ENCODE assay signal across 14 cellular contexts in the genomic region with DNA sequence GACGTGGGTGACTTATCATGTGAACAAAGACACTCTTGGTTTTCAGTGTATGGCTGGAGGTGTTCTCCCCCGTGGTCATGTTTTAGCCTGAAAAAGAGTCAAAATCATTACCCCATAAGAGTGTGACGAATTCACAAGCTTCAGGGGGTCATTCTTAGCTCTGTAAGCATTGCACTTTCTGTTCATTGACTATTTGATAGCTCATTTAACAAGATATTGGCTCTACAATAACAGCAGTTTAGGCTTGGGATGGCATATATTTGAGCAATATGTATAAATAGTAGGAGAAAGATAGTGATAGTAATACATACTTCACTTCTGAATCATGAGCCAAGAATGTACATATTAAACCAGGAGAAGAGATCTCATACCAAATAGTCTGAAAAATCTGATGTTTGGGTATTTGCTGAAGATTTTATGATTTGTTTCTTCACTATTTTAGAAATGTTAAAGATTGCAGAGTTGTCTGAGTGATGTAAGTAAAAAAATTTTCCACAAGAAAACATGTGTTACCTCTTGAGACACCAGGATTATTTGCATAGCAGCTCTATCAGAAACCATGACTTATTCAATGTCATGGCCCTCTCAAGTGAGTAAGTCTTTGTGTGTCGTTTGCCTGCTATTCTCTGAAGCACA.
DNase-seq lines count a peak whose midpoint lies in the region; ATAC-seq and TF ChIP-seq lines count a peak whose summit lies in the region.
"Had no signal": no experiment of that assay in that cellular context is flagged by ENCODE, and none has a peak within 500 bp of the region (broad histone marks: within the 10 kb centered on the region; RNA-seq: fewer than 3 reads in every experiment).

No MANE protein-coding gene starts in this region.

- H3K27ac ChIP-seq in SK-N-MC (peak overlapping the region; percentile 88), fibroblast of lung (ENCODE audit: insufficient read depth, low read length) (no peak overlapping the region)
- H3K27ac ChIP-seq: PC-9 had no signal

- no peak overlapping the region for H2AFZ ChIP-seq in fibroblast of lung (ENCODE audit: low read length)
- H2AFZ ChIP-seq: PC-9 had no signal

- H3K4me2 ChIP-seq in fibroblast of lung (ENCODE audit: extremely low read depth, insufficient read depth, low read length) (peak overlapping the region; percentile 32), skeletal muscle satellite cell (ENCODE audit: low read length) (peak overlapping the region; percentile 77)
- H3K4me2 ChIP-seq: PC-9 had no signal

- H3K36me3 ChIP-seq in SK-N-MC (ENCODE audit: insufficient read depth, low read length) (no peaks in the 10 kb centered on the region), fibroblast of lung (ENCODE audit: control insufficient read depth, insufficient read depth, low read length) (no peaks in the 10 kb centered on the region), skeletal muscle satellite cell (ENCODE audit: insufficient read depth, low read length) (no peaks in the 10 kb centered on the region)

- H3K4me3 ChIP-seq in SK-N-MC (peak overlapping the region; percentile 55), fibroblast of lung (replicated peaks in 1 of 4; ENCODE audit: control extremely low read depth in 1 of 4, insufficient read depth in 1 of 4, low read depth in 3 of 4, low read length in 4 of 4) (no peak overlapping the region), skeletal muscle satellite cell (ENCODE audit: low read length) (peak overlapping the region; percentile 41)
- H3K4me3 ChIP-seq: PC-9 had no signal

- H3K9ac ChIP-seq in SK-N-MC (ENCODE audit: insufficient read length) (no peak overlapping the region), fibroblast of lung (ENCODE audit: insufficient read depth, low read length) (no peak overlapping the region), skeletal muscle satellite cell (ENCODE audit: low read depth, low read length) (peak overlapping the region; percentile 48)

- H3K4me1 ChIP-seq in fibroblast of lung (ENCODE audit: control insufficient read depth, extremely low read depth, insufficient read depth, low read length) (no peaks in the 10 kb centered on the region), skeletal muscle satellite cell (ENCODE audit: control insufficient read depth, insufficient read depth, low read length) (peaks cover 17% of the 10 kb centered on the region)

- H3K79me2 ChIP-seq in fibroblast of lung (ENCODE audit: control insufficient read depth, insufficient read depth, low read length): no peaks in the 10 kb centered on the region

- H3K9me3 ChIP-seq in SK-N-MC (ENCODE audit: low read depth, low read length): no peaks in the 10 kb centered on the region
- H3K9me3 ChIP-seq in fibroblast of lung (ENCODE audit: control insufficient read depth, insufficient read depth, low read depth, low read length): no peaks in the 10 kb centered on the region
- H3K9me3 ChIP-seq in skeletal muscle satellite cell (replicated peaks; ENCODE audit: low read length): no peaks in the 10 kb centered on the region

- DNase-seq in GM04503 (ENCODE audit: low read depth) (peak; percentile 73), SK-N-MC (ENCODE audit: low read depth, low spot score) (peak; percentile 37), fibroblast of lung (ENCODE audit: low read depth in 2 of 2) (peak; percentile 34 to 87), NCI-H82 (lab: John Stamatoyannopoulos, UW) (no peak), midbrain (lab: John Stamatoyannopoulos, UW) (no peak)
- DNase-seq: activated CD4-positive, alpha-beta T cell treated with anti-CD3 and anti-CD28 coated beads for 48 hours; activated T-cell treated with anti-CD3 and anti-CD28 coated beads, Interleukin-2, amount 50 U/mL, for 24 hours; amygdala; NCI-H1417 treated with DMSO at 0.1 percent for 48 hours; NCI-H510A treated with DMSO at 0.1 percent for 48 hours; PC-9 had no signal

- H4K20me1 ChIP-seq in fibroblast of lung (ENCODE audit: control insufficient read depth, extremely low read depth, insufficient read depth, low read length): no peaks in the 10 kb centered on the region

- no peak for TF ChIP-seq CTCF in fibroblast of lung (conservative IDR thresholded peaks at IDR 0.05 in 1 of 2, IDR thresholded peaks at IDR 0.05 in 1 of 2; ENCODE audit: low read depth in 1 of 2, low read length in 2 of 2)

- H3K27me3 ChIP-seq in fibroblast of lung (ENCODE audit: control insufficient read depth, insufficient read depth, low read length): no peaks in the 10 kb centered on the region
- H3K27me3 ChIP-seq in skeletal muscle satellite cell (ENCODE audit: control insufficient read depth, insufficient read depth, low read length): no peaks in the 10 kb centered on the region

- ATAC-seq in GM18519 (IDR thresholded peaks at IDR 0.05; ENCODE audit: low FRiP score, unreplicated experiment): no peak
- ATAC-seq: sciatic nerve had no signal

Comparison
In these comparisons a context has a peak if more than half of its experiments do, and no peak if none do; other contexts are left out.
1. DNase-seq: peak in GM04503 (single experiment), SK-N-MC (single experiment) and fibroblast of lung (2 of 2); none in NCI-H82 (single experiment) and midbrain (single experiment).
2. H3K4me3 ChIP-seq: peak in SK-N-MC (single experiment) and skeletal muscle satellite cell (single experiment); none in fibroblast of lung (0 of 4).